ENCODE assay signal across 10 cellular contexts in genomic region chr14:105480165-105480564, GRCh38. TPM values are rescaled to one million over a fixed set of nuclear protein-coding genes. Genes with fewer than 3 reads are reported as not detected.
DNase-seq lines count a peak whose midpoint lies in the region; ATAC-seq and TF ChIP-seq lines count a peak whose summit lies in the region.
"Had no signal": no experiment of that assay in that cellular context is flagged by ENCODE, and none has a peak within 500 bp of the region (broad histone marks: within the 10 kb centered on the region; RNA-seq: fewer than 3 reads in every experiment).

No MANE protein-coding gene starts in this region.

- peak overlapping the region; percentile 72; the same call in 1 of the 2 replicates for H3K4me2 ChIP-seq in GM23338

- H4K20me1 ChIP-seq in GM23338 (replicated peaks; ENCODE audit: insufficient read depth): no peaks in the 10 kb centered on the region

- CTCF ChIA-PET in WTC11 (lab: Charles Lee): interaction anchor here (0.6 to 5.1 kb wide), 58 partner anchors 9 to 654 kb away, joined by 3 to 116 read pairs (median 4); partner anchors contain the start of genes BRF1, CDCA4, JAG2 and NUDT14

- H3K4me3 ChIP-seq in GM23338 (no peak overlapping the region), subcutaneous abdominal adipose tissue (ENCODE audit: low read depth in 1 of 5, low read length in 5 of 5) (no peak overlapping the region)

- POLR2A ChIA-PET in WTC11 (lab: Charles Lee): interaction anchor here (1.4 to 1.7 kb wide), 3 partner anchors 8 to 12 kb away, joined by 3 to 10 read pairs (median 6); no protein-coding TSS in a partner anchor

- no peaks in the 10 kb centered on the region for H3K9me3 ChIP-seq in subcutaneous abdominal adipose tissue (ENCODE audit: control insufficient read depth in 5 of 5, low read length in 5 of 5)

- H3K27me3 Mint-ChIP-seq in GM23338 (ENCODE audit: insufficient read depth, low read depth, poor library complexity): peaks cover 71% of the 10 kb centered on the region
- peaks cover 86% of the 10 kb centered on the region for H3K27me3 Mint-ChIP-seq in WTC11 (ENCODE audit: low read depth)
- H3K27me3 Mint-ChIP-seq in immature natural killer cell (ENCODE audit: low read depth in 3 of 3): peaks cover 28 to 36% (median 36%) of the 10 kb centered on the region in 3 donors

- H3K9me3 Mint-ChIP-seq in GM23338: no peaks in the 10 kb centered on the region
- no peaks in the 10 kb centered on the region for H3K9me3 Mint-ChIP-seq in WTC11
- H3K9me3 Mint-ChIP-seq in immature natural killer cell: no peaks in the 10 kb centered on the region
- H3K9me3 Mint-ChIP-seq: activated naive CD4-positive, alpha-beta T cell treated with anti-CD3 and anti-CD28 coated beads, Interleukin-2, amount 50 U/mL, for 72 hours had no signal

- DNase-seq in GM23338 (ENCODE audit: low spot score): no peak
- no peak for DNase-seq in WTC11 (ENCODE audit: low spot score)
- no peak for DNase-seq in immature natural killer cell
- no peak for DNase-seq in NCI-H345 treated with DMSO at 0.1 percent for 48 hours (lab: John Stamatoyannopoulos, UW; ENCODE audit: unreplicated experiment)
- no peak for DNase-seq in AG08396 (ENCODE audit: low spot score)

- H3K27me3 ChIP-seq in GM23338 (ENCODE audit: insufficient read depth): peaks cover 93% of the 10 kb centered on the region
- H3K27me3 ChIP-seq in subcutaneous abdominal adipose tissue (ENCODE audit: control insufficient read depth in 5 of 5, insufficient read depth in 4 of 5, low read length in 5 of 5): peaks cover 0 to 10% (median 0%) of the 10 kb centered on the region in 5 donors

- ATAC-seq in GM23338 (no peak), WTC11 (no peak), HG03045 (IDR thresholded peaks at IDR 0.05; ENCODE audit: unreplicated experiment) (no peak), GM21529 (IDR thresholded peaks at IDR 0.05; ENCODE audit: unreplicated experiment) (no peak)

- H3K36me3 ChIP-seq in GM23338 (ENCODE audit: insufficient read depth): no peaks in the 10 kb centered on the region
- H3K36me3 ChIP-seq in subcutaneous abdominal adipose tissue (ENCODE audit: control insufficient read depth in 5 of 5, insufficient read depth in 5 of 5, low read length in 5 of 5): peaks cover 0 to 8% (median 6%) of the 10 kb centered on the region in 5 donors

- H3K27ac ChIP-seq in GM23338 (ENCODE audit: low read depth) (no peak overlapping the region), subcutaneous abdominal adipose tissue (ENCODE audit: low read depth, low read length) (peak overlapping the region; percentile 85)

- no peak overlapping the region for H2AFZ ChIP-seq in GM23338

- H3K36me3 Mint-ChIP-seq in GM23338 (ENCODE audit: low read depth) (no peaks in the 10 kb centered on the region), WTC11 (no peaks in the 10 kb centered on the region), immature natural killer cell (no peaks in the 10 kb centered on the region)

- no peak for TF ChIP-seq CTCF in GM23338 (conservative IDR thresholded peaks at IDR 0.05; ENCODE audit: low read depth in 2 of 2)
- TF ChIP-seq CTCF in WTC11 (IDR thresholded peaks at IDR 0.05): no peak

- peaks cover 17% of the 10 kb centered on the region; the same call in 1 of the 2 replicates for H3K4me1 ChIP-seq in GM23338 (ENCODE audit: insufficient read depth)
- H3K4me1 ChIP-seq in subcutaneous abdominal adipose tissue (ENCODE audit: control insufficient read depth in 5 of 5, insufficient read depth in 5 of 5, low read length in 5 of 5): peaks cover 18 to 81% (median 72%) of the 10 kb centered on the region in 5 donors

- H3K27ac Mint-ChIP-seq in GM23338 (no peak overlapping the region), WTC11 (no peak overlapping the region), immature natural killer cell (peak overlapping the region in 5 of 6 donors; percentile 95 to 100 (median 99))
- H3K27ac Mint-ChIP-seq: nephron progenitor cell had no signal

- H3K4me3 Mint-ChIP-seq in GM23338: no peak overlapping the region; the same call in 2 of the 3 replicates
- H3K4me3 Mint-ChIP-seq in WTC11: peak overlapping the region; percentile 50; the same call in 1 of the 2 replicates
- H3K4me3 Mint-ChIP-seq in immature natural killer cell: peak overlapping the region in 2 of 5 donors; percentile 18 to 44

- H3K4me1 Mint-ChIP-seq in GM23338 (peaks cover 20% of the 10 kb centered on the region; the same call in 2 of the 3 replicates), WTC11 (peaks cover 21% of the 10 kb centered on the region), immature natural killer cell (peaks cover 25 to 52% of the 10 kb centered on the region in 2 donors)

- H3K9ac ChIP-seq in subcutaneous abdominal adipose tissue (ENCODE audit: low read length in 5 of 5): no peak overlapping the region

- no peaks in the 10 kb centered on the region for H3K9me2 ChIP-seq in GM23338 (ENCODE audit: insufficient read depth)

- no peaks in the 10 kb centered on the region for H3K79me2 ChIP-seq in GM23338 (replicated peaks; ENCODE audit: insufficient read depth)

- H3F3A ChIP-seq in GM23338 (replicated peaks; ENCODE audit: low read depth): 0 out of 2 replicates have a peak, but pooled peaks cover 4% of the 10 kb centered on the region

TF ChIP-seq in GM23338, 12 proteins besides CTCF, POLR2A, EP300 and RAD21 (continues in another document):
- no peak for TF ChIP-seq REST (IDR thresholded peaks at IDR 0.05; ENCODE audit: unreplicated experiment)

TF ChIP-seq in WTC11, 78 proteins besides CTCF, POLR2A, EP300 and RAD21 (continues in another document):
- TF ChIP-seq ZNF425 (CRISPR knock-in tag; conservative IDR thresholded peaks at IDR 0.05): no peak
- TF ChIP-seq MXD4 (CRISPR knock-in tag; IDR thresholded peaks at IDR 0.05; ENCODE audit: borderline replicate concordance): no peak
- no peak for TF ChIP-seq FOXJ3 (CRISPR knock-in tag; IDR thresholded peaks at IDR 0.05; ENCODE audit: borderline replicate concordance)
- no peak for TF ChIP-seq ZBTB21 (CRISPR knock-in tag; IDR thresholded peaks at IDR 0.05; ENCODE audit: borderline replicate concordance)
- TF ChIP-seq FOXP1 (CRISPR knock-in tag; IDR thresholded peaks at IDR 0.05; ENCODE audit: borderline replicate concordance): no peak
- TF ChIP-seq ATF2 (CRISPR knock-in tag; IDR thresholded peaks at IDR 0.05; ENCODE audit: borderline replicate concordance, low read depth): no peak

RNA-seq across cellular contexts. Expression of gene CRIP2, which starts 5.5 kb away (rescaled TPM):
- total RNA-seq in GM23338 (2014; rRNA removed; shearing (Covaris generic)): 3.4 and 5.0 TPM in 2 replicates
- polyA plus RNA-seq in GM23338 (2016; fragmentation: Nextera tagmentation; extraction: Ambion mirVana): 9.6 and 12.3 TPM in 2 replicates
- 4.6 to 5.4 TPM (median 5.0 TPM) in 3 replicates for total RNA-seq in WTC11 (2021)
- polyA plus RNA-seq in immature natural killer cell: 10 to 100 TPM in 2 of 3 donors, 1 to 10 TPM in 1; 5.7 to 30.2 (median 18.1) TPM

RNA-seq across cellular contexts. Expression of gene CRIP1, which starts 6.5 kb away (rescaled TPM):
- 0.80 and 7.7 TPM in 2 replicates for total RNA-seq in GM23338 (2014; rRNA removed; shearing (Covaris generic))
- polyA plus RNA-seq in GM23338 (2016; fragmentation: Nextera tagmentation; extraction: Ambion mirVana) (8.4 and 13.2 TPM in 2 replicates), immature natural killer cell (1,000 to 10,000 TPM in 1 of 3 donors, 100 to 1,000 TPM in 2; 921 to 1,915 (median 940) TPM)
- 4.8 to 9.0 TPM (median 5.8 TPM) in 3 replicates for total RNA-seq in WTC11 (2021)

RNA-seq across cellular contexts. Expression of gene TEDC1, which starts 10.9 kb away (rescaled TPM):
- 3.9 and 16.3 TPM in 2 replicates for total RNA-seq in GM23338 (2014; rRNA removed; shearing (Covaris generic))
- polyA plus RNA-seq in GM23338 (2016; fragmentation: Nextera tagmentation; extraction: Ambion mirVana) (4.1 and 5.9 TPM in 2 replicates), immature natural killer cell (10 to 100 TPM; 11.4 to 20.3 (median 15.9) TPM)
- 16.4 to 17.9 TPM (median 16.7 TPM) in 3 replicates for total RNA-seq in WTC11 (2021)

RNA-seq across cellular contexts. Expression of gene TMEM121, which starts 46.2 kb away (rescaled TPM):
- total RNA-seq in GM23338 (2014; rRNA removed; shearing (Covaris generic)): 0.93 and 1.3 TPM in 2 replicates
- polyA plus RNA-seq in GM23338 (2016; fragmentation: Nextera tagmentation; extraction: Ambion mirVana) (0.13 and 0.42 TPM in 2 replicates), immature natural killer cell (1 to 10 TPM in 2 of 3 donors, not detected in 1; 1.1 to 1.4 TPM)
- total RNA-seq in WTC11 (2021): 0.81 to 1.9 TPM (median 1.5 TPM) in 3 replicates

Comparison
In these comparisons a context has a peak if more than half of its experiments do, and no peak if none do; other contexts are left out.
1. H3K27ac Mint-ChIP-seq: peak in immature natural killer cell (5 of 6); none in GM23338 (single experiment) and WTC11 (single experiment).